ENCODE assay signal across 21 cellular contexts in genomic region chr6:14423955-14424354, GRCh38.
DNase-seq lines count a peak whose midpoint lies in the region; ATAC-seq and TF ChIP-seq lines count a peak whose summit lies in the region.
"Had no signal": no experiment of that assay in that cellular context is flagged by ENCODE, and none has a peak within 500 bp of the region (broad histone marks: within the 10 kb centered on the region; RNA-seq: fewer than 3 reads in every experiment).

No MANE protein-coding gene starts in this region.

- H3K9ac ChIP-seq in BLaER1 treated with 17β-estradiol and CSF1 and Interleukin-3, amounts not matched to agents 10 nM and 100 nM, result no peak overlapping the region

- H3K4me3 ChIP-seq in BLaER1 treated with 17β-estradiol and CSF1 and Interleukin-3, amounts not matched to agents 10 nM and 100 nM, result no peak overlapping the region
- no peak overlapping the region for H3K4me3 ChIP-seq in BE2C (ENCODE audit: low read depth, low read length)
- H3K4me3 ChIP-seq: HAP-1 had no signal

- peaks cover 15 to 32% (median 28%) of the 10 kb centered on the region in 10 experiments for H3K4me1 ChIP-seq in BLaER1 treated with 17β-estradiol and CSF1 and Interleukin-3, amounts not matched to agents 10 nM and 100 nM
- H3K4me1 ChIP-seq in BE2C, result no peaks in the 10 kb centered on the region
- H3K4me1 ChIP-seq: HAP-1 had no signal

- H3K27me3 ChIP-seq in BLaER1 treated with 17β-estradiol and CSF1 and Interleukin-3, amounts not matched to agents 10 nM and 100 nM, result no peaks in the 10 kb centered on the region
- no peaks in the 10 kb centered on the region for H3K27me3 ChIP-seq in BE2C

- ATAC-seq in activated CD4-positive, CD25-positive, alpha-beta regulatory T cell treated with anti-CD3 and anti-CD28 coated beads, Interleukin-2, amount 50 U/mL, for 24 hours, result peak; percentile 25 to 50
- ATAC-seq: CD8-positive, alpha-beta T cell had no signal

- peak overlapping the region in 7 of 11 experiments; percentile 64 to 75 (median 72); a peak in 7 of 22 replicates for H3K4me2 ChIP-seq in BLaER1 treated with 17β-estradiol and CSF1 and Interleukin-3, amounts not matched to agents 10 nM and 100 nM

- TF ChIP-seq CTCF in BE2C (IDR thresholded peaks at IDR 0.05; ENCODE audit: low read depth, low read length), result no peak

- H3K27ac Mint-ChIP-seq in activated T-helper 2 cell treated with anti-CD3 and anti-CD28 coated beads, Interferon-gamma antibody, Interleukin-2, Interleukin-4, amounts not matched to agents 10 μg/mL and 5 μg/mL and 100 μg/mL, durations not matched to agents 14 hours and 24 hours and 36 hours, result peak overlapping the region; percentile 90
- H3K27ac Mint-ChIP-seq: CD8-positive, alpha-beta T cell; IgD-negative memory B cell had no signal

- DNase-seq in activated CD4-positive, CD25-positive, alpha-beta regulatory T cell treated with anti-CD3 and anti-CD28 coated beads, Interleukin-2, amount 50 U/mL, for 72 hours, result no peak
- DNase-seq in activated naive CD4-positive, alpha-beta T cell treated with Interleukin-2 at 50 U/mL for 16 hours, result peak; percentile 5
- no peak for DNase-seq in activated naive CD4-positive, alpha-beta T cell (lab: John Stamatoyannopoulos, UW)
- no peak for DNase-seq in activated T-helper 2 cell treated with anti-CD3 and anti-CD28 coated beads, Interferon-gamma antibody, Interleukin-2, Interleukin-4, amounts not matched to agents 10 μg/mL and 5 μg/mL and 100 μg/mL, durations not matched to agents 14 hours and 24 hours and 36 hours (ENCODE audit: low spot score)
- no peak for DNase-seq in GM03348 (ENCODE audit: low spot score)
- no peak for DNase-seq in BE2C
- DNase-seq: 8988T; CD8-positive, alpha-beta T cell; DND-41; GDM1; Kasumi-1; MM.1S; NCI-H1092 treated with DMSO at 0.1 percent for 48 hours; NCI-H2081 treated with DMSO at 0.1 percent for 48 hours; NCI-H510A; NCI-H774 had no signal

- no peaks in the 10 kb centered on the region for H3K27me3 Mint-ChIP-seq in activated T-helper 2 cell treated with anti-CD3 and anti-CD28 coated beads, Interferon-gamma antibody, Interleukin-2, Interleukin-4, amounts not matched to agents 10 μg/mL and 5 μg/mL and 100 μg/mL, durations not matched to agents 14 hours and 24 hours and 36 hours (ENCODE audit: low read depth)
- H3K27me3 Mint-ChIP-seq: IgD-negative memory B cell had no signal

- H3K27ac ChIP-seq in BLaER1 treated with 17β-estradiol and CSF1 and Interleukin-3, amounts not matched to agents 10 nM and 100 nM, result no peak overlapping the region
- H3K27ac ChIP-seq: HL-60 had no signal

- intact Hi-C loops in activated T-helper 2 cell treated with anti-CD3 and anti-CD28 coated beads, Interferon-gamma antibody, Interleukin-2, Interleukin-4, amounts not matched to agents 10 μg/mL and 5 μg/mL and 100 μg/mL, durations not matched to agents 14 hours and 24 hours and 36 hours (cut with micrococcal nuclease), result loop anchor here (1.0 to 10.0 kb wide), 11 partner anchors 21 to 881 kb away; no protein-coding TSS in a partner anchor

- H3K9me3 ChIP-seq in BLaER1 treated with 17β-estradiol and CSF1 and Interleukin-3, amounts not matched to agents 10 nM and 100 nM (replicated peaks in 1 of 11), result peaks cover 0 to 3% (median 2%) of the 10 kb centered on the region in 11 experiments; a peak in 7 of 22 replicates
- no peaks in the 10 kb centered on the region for H3K9me3 ChIP-seq in BE2C

- H3K9me3 Mint-ChIP-seq in activated T-helper 2 cell treated with anti-CD3 and anti-CD28 coated beads, Interferon-gamma antibody, Interleukin-2, Interleukin-4, amounts not matched to agents 10 μg/mL and 5 μg/mL and 100 μg/mL, durations not matched to agents 14 hours and 24 hours and 36 hours, result peaks cover 28% of the 10 kb centered on the region
- H3K9me3 Mint-ChIP-seq: CD8-positive, alpha-beta T cell; IgD-negative memory B cell had no signal

- peak overlapping the region; percentile 5 for H3K4me3 Mint-ChIP-seq in activated T-helper 2 cell treated with anti-CD3 and anti-CD28 coated beads, Interferon-gamma antibody, Interleukin-2, Interleukin-4, amounts not matched to agents 10 μg/mL and 5 μg/mL and 100 μg/mL, durations not matched to agents 14 hours and 24 hours and 36 hours (ENCODE audit: low read depth)
- H3K4me3 Mint-ChIP-seq: CD8-positive, alpha-beta T cell; IgD-negative memory B cell had no signal

- peaks cover 43% of the 10 kb centered on the region for H3K4me1 Mint-ChIP-seq in activated T-helper 2 cell treated with anti-CD3 and anti-CD28 coated beads, Interferon-gamma antibody, Interleukin-2, Interleukin-4, amounts not matched to agents 10 μg/mL and 5 μg/mL and 100 μg/mL, durations not matched to agents 14 hours and 24 hours and 36 hours (ENCODE audit: low read depth)

- H3K36me3 ChIP-seq in BLaER1 treated with 17β-estradiol and CSF1 and Interleukin-3, amounts not matched to agents 10 nM and 100 nM, result no peaks in the 10 kb centered on the region
- no peaks in the 10 kb centered on the region for H3K36me3 ChIP-seq in BE2C
- H3K36me3 ChIP-seq: HAP-1 had no signal

- no peaks in the 10 kb centered on the region for H4K20me1 ChIP-seq in BLaER1 treated with 17β-estradiol and CSF1 and Interleukin-3, amounts not matched to agents 10 nM and 100 nM

- H3K36me3 Mint-ChIP-seq in activated T-helper 2 cell treated with anti-CD3 and anti-CD28 coated beads, Interferon-gamma antibody, Interleukin-2, Interleukin-4, amounts not matched to agents 10 μg/mL and 5 μg/mL and 100 μg/mL, durations not matched to agents 14 hours and 24 hours and 36 hours (ENCODE audit: low read depth), result peaks cover 15% of the 10 kb centered on the region
- H3K36me3 Mint-ChIP-seq: CD8-positive, alpha-beta T cell had no signal
